7 cellular contexts compared by ENCODE assay signal in the genomic region with DNA sequence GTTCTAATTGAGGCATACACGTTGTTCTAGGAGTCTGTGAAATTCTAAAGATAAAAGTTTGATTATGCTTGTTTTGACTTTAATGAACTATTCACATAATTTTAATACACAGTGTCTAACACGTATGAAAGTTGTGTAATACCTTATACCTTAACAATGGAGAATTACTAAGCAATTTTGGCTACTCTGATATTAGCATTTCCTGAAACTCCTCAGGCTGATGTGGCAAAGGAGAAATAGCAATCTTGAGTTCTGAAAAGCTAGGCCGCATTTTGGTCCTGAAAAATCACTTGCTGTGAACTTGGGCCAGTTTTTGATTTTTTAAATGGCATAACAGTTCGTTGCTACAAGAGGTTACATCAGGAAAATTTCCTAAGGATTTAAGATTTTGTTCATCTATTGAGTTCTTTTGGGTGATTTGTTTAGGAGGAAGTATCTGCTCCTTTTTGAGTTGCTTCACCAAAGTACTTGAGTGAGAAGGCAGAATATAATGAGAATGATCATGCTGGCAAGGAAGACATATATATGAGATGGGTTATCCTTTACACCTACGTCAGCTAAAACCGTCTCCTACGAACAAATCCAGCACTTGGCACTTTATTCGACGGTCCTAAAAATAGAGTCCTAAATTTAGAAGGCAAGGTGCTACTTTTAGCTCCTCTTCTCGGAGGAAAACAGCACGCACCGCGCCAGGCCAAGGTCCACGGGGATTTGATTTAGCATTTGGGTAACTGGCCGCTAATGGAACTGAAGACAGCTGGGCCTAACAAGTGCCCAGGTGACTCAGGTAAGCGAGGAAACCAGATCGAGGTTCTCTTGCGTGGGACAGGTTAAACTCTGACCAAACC. TPM values are rescaled to one million over a fixed set of nuclear protein-coding genes. Genes with fewer than 3 reads are reported as not detected.
DNase-seq lines count a peak whose midpoint lies in the region; ATAC-seq and TF ChIP-seq lines count a peak whose summit lies in the region.

No MANE protein-coding gene starts in this region.

- H3K79me2 ChIP-seq in Karpas-422 (ENCODE audit: low read length): peaks cover 36% of the 10 kb centered on the region

- H3K27me3 ChIP-seq in Karpas-422 (ENCODE audit: low read length): no peaks in the 10 kb centered on the region
- H3K27me3 ChIP-seq in left ventricle myocardium inferior (ENCODE audit: low read depth): no peaks in the 10 kb centered on the region

- H3K4me3 ChIP-seq in GM12864 (ENCODE audit: low read depth, low read length) (peak overlapping the region; percentile 76), Karpas-422 (ENCODE audit: low read length) (peak overlapping the region; percentile 89), left ventricle myocardium inferior (peak overlapping the region; percentile 91)

- H3K9ac ChIP-seq in Karpas-422 (ENCODE audit: low read length): peak overlapping the region; percentile 89

- H3K4me1 Mint-ChIP-seq in activated T-helper 17 cell treated with anti-CD3 and anti-CD28 coated beads, Interleukin-2, amount 50 U/mL, for 72 hours: peaks cover 21% of the 10 kb centered on the region

- H3K27ac ChIP-seq in Karpas-422 (ENCODE audit: low read length) (peak overlapping the region; percentile 73; the same call in 1 of the 2 replicates), left ventricle myocardium inferior (replicated peaks) (peak overlapping the region; percentile 99)

- peak overlapping the region; percentile 55 for H3K27ac Mint-ChIP-seq in activated T-helper 17 cell treated with anti-CD3 and anti-CD28 coated beads, Interleukin-2, amount 50 U/mL, for 72 hours

- peak overlapping the region; percentile 85 for H2AFZ ChIP-seq in Karpas-422 (ENCODE audit: low read length)

- H3K4me2 ChIP-seq in Karpas-422 (ENCODE audit: low read depth, low read length, poor library complexity, severe bottlenecking): peak overlapping the region; percentile 76

- H4K20me1 ChIP-seq in Karpas-422 (ENCODE audit: insufficient read depth, low read depth, low read length): no peaks in the 10 kb centered on the region

- intact Hi-C loops in left ventricle myocardium inferior (cut with micrococcal nuclease) (loop anchor here (10.0 kb wide), 1 partner anchor 91 kb away; a partner anchor contains a TSS), posterior vena cava (cut with DNase I) (no loop called here)

- peak overlapping the region; percentile 76 for H3K4me3 Mint-ChIP-seq in activated T-helper 17 cell treated with anti-CD3 and anti-CD28 coated beads, Interleukin-2, amount 50 U/mL, for 72 hours

- H3K9me3 ChIP-seq in Karpas-422 (ENCODE audit: low read length) (peaks cover 3% of the 10 kb centered on the region), left ventricle myocardium inferior (replicated peaks) (peaks cover 14% of the 10 kb centered on the region)

- H3K27me3 Mint-ChIP-seq in activated T-helper 17 cell treated with anti-CD3 and anti-CD28 coated beads, Interleukin-2, amount 50 U/mL, for 72 hours: no peaks in the 10 kb centered on the region

- TF ChIP-seq CTCF in GM12864 (IDR thresholded peaks at IDR 0.05; ENCODE audit: low read depth, low read length, missing control alignments) (no peak), left ventricle myocardium inferior (IDR thresholded peaks at IDR 0.05; ENCODE audit: borderline replicate concordance) (no peak)

- peaks cover 15% of the 10 kb centered on the region for H3K36me3 Mint-ChIP-seq in activated T-helper 17 cell treated with anti-CD3 and anti-CD28 coated beads, Interleukin-2, amount 50 U/mL, for 72 hours (ENCODE audit: low read depth)

- no peak for ATAC-seq in activated T-helper 17 cell treated with anti-CD3 and anti-CD28 coated beads, Interleukin-2, amount 50 U/mL, for 72 hours (replicated peaks)
- no peak for ATAC-seq in HG03571 (IDR thresholded peaks at IDR 0.05; ENCODE audit: unreplicated experiment)

- DNase-seq in GM12864 (ENCODE audit: low read depth): peak; percentile 43
- peak; percentile 50 for DNase-seq in Karpas-422
- DNase-seq in left ventricle myocardium inferior: peak; percentile 58
- DNase-seq in putamen (ENCODE audit: low spot score): peak; percentile 24
- no peak for DNase-seq in posterior vena cava (ENCODE audit: low spot score)

- peaks cover 6% of the 10 kb centered on the region; the same call in 1 of the 2 replicates for H3K36me3 ChIP-seq in Karpas-422 (ENCODE audit: insufficient read depth, low read length)
- no peaks in the 10 kb centered on the region for H3K36me3 ChIP-seq in left ventricle myocardium inferior

- H3K4me1 ChIP-seq in Karpas-422 (ENCODE audit: low read length) (peaks cover 30% of the 10 kb centered on the region), left ventricle myocardium inferior (peaks cover 50% of the 10 kb centered on the region)

- H3K9me3 Mint-ChIP-seq in activated T-helper 17 cell treated with anti-CD3 and anti-CD28 coated beads, Interleukin-2, amount 50 U/mL, for 72 hours: no peaks in the 10 kb centered on the region

- no peaks in the 10 kb centered on the region for H3K9me2 ChIP-seq in Karpas-422 (replicated peaks; ENCODE audit: insufficient read depth, low read length)

RNA-seq across cellular contexts. Expression of a gene that starts 32.2 kb away (rescaled TPM):
- 36.2 and 65.7 TPM in 2 replicates for total RNA-seq in Karpas-422 (2014; rRNA removed; shearing (Covaris generic); ENCODE audit: low replicate concordance)
- total RNA-seq in activated T-helper 17 cell treated with anti-CD3 and anti-CD28 coated beads, Interleukin-2, amount 50 U/mL, for 72 hours: 10 to 100 TPM; 15.4 to 17.7 TPM
- 24.7 TPM for total RNA-seq in left ventricle myocardium inferior
- 10 to 100 TPM; 19.9 to 21.1 TPM for total RNA-seq in posterior vena cava
